Comparison of ENCODE assay signal across 10 cellular contexts in the genomic region with DNA sequence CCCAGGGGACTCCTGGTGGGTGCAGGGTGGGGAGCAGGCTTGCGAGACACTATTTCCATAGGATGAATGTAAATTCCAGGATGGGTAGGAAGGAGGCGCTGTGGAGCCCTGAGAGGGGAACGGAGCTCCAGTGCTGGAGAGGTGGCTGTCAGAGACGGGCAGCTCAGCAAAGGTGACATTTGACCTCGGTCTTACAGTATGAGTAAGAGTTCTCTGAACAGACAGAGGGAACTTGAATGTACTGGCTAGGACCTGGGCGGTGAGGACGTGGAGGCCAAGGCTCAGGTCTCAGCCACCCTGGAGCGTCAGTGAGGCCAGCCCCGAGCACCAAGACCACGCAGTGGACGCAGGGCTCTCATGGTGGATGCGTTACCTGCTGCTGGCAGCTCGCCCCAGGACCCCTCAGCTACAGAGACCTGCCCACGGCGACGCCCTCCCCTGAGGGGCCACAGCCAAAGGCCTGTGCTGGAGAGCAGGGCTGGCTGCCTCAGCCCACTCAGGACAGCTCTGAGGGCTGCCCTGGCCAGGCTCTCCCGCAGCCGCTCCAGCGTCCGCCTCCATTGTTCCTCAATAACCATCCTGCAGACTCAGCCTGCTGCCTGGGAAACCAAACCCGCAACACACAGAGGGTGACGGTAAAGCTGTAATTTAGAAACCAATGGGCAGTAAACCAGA.
DNase-seq lines count a peak whose midpoint lies in the region; ATAC-seq, FAIRE-seq and TF ChIP-seq lines count a peak whose summit lies in the region.
"Had no signal": no experiment of that assay in that cellular context is flagged by ENCODE, and none has a peak within 500 bp of the region (broad histone marks: within the 10 kb centered on the region; RNA-seq: fewer than 3 reads in every experiment).

No MANE protein-coding gene starts in this region.

- H3K36me3 Mint-ChIP-seq in WTC11 (no peaks in the 10 kb centered on the region), mesothelial cell of epicardium (no peaks in the 10 kb centered on the region)
- H3K36me3 Mint-ChIP-seq in activated T-cell treated with anti-CD3 and anti-CD28 coated beads, Interleukin-2, amount 50 U/mL, for 4 hours (ENCODE audit: insufficient read depth): no peaks in the 10 kb centered on the region
- H3K36me3 Mint-ChIP-seq: T-cell had no signal

- H3K9me3 ChIP-seq in HEK293 (ENCODE audit: control insufficient read depth, insufficient read depth, low read depth, low read length): no peaks in the 10 kb centered on the region

- ATAC-seq in WTC11 (peak; percentile 88), GM21576 (IDR thresholded peaks at IDR 0.05; ENCODE audit: unreplicated experiment) (no peak)
- ATAC-seq in activated T-cell treated with anti-CD3 and anti-CD28 coated beads, Interleukin-2, amount 50 U/mL, for 4 hours: no peak

- TF ChIP-seq CTCF in D721Med (IDR thresholded peaks at IDR 0.05; ENCODE audit: insufficient read depth, missing control alignments): peak; percentile 26
- TF ChIP-seq CTCF in HEK293 (tag by site-specific recombination; IDR thresholded peaks at IDR 0.05): 0 out of 2 replicates have a peak, but pooled peaks have one; percentile 24
- peak; percentile 82 for TF ChIP-seq CTCF in WTC11 (IDR thresholded peaks at IDR 0.05)
- peak; percentile 20 for TF ChIP-seq CTCF in mesothelial cell of epicardium (IDR thresholded peaks at IDR 0.05; ENCODE audit: unreplicated experiment)

- POLR2A ChIA-PET in HEK293 (lab: Yijun Ruan, JAX) (interaction anchor here (1.5 kb wide), 1 partner anchor 65 kb away, joined by 7 read pairs; a partner anchor contains a TSS), WTC11 (lab: Charles Lee) (interaction anchor here (0.5 to 1.6 kb wide), 2 partner anchors 66 to 208 kb away, joined by 7 to 11 read pairs; a partner anchor contains a TSS)

- H3K36me3 ChIP-seq in HEK293 (ENCODE audit: control insufficient read depth in 2 of 2, insufficient read depth in 1 of 2, low read length in 2 of 2): no peaks in the 10 kb centered on the region

- H3K9me3 Mint-ChIP-seq in WTC11 (no peaks in the 10 kb centered on the region), mesothelial cell of epicardium (no peaks in the 10 kb centered on the region)
- no peaks in the 10 kb centered on the region for H3K9me3 Mint-ChIP-seq in activated T-cell treated with anti-CD3 and anti-CD28 coated beads, Interleukin-2, amount 50 U/mL, for 4 hours
- H3K9me3 Mint-ChIP-seq: T-cell had no signal

- DNase-seq in D721Med (ENCODE audit: insufficient read length, low spot score): no peak
- peak; percentile 84 for DNase-seq in WTC11 (ENCODE audit: low spot score)
- DNase-seq in mesothelial cell of epicardium (ENCODE audit: low spot score in 2 of 2, unreplicated experiment in 2 of 2): no peak
- DNase-seq in DMS114 treated with DMSO at 0.1 percent for 48 hours (lab: John Stamatoyannopoulos, UW; ENCODE audit: unreplicated experiment): no peak
- DNase-seq in activated T-cell treated with anti-CD3 and anti-CD28 coated beads, Interleukin-2, amount 50 U/mL, for 4 hours: no peak
- DNase-seq: activated naive CD4-positive, alpha-beta T cell treated with anti-CD3 and anti-CD28 coated beads, Interleukin-2, amount 50 U/mL, for 16 hours had no signal

- H3K27ac ChIP-seq in HEK293 (ENCODE audit: extremely low read depth, low read depth, low read length): no peak overlapping the region
- H3K27ac ChIP-seq: parathyroid adenoma had no signal

- peaks cover 13% of the 10 kb centered on the region for H3K27me3 Mint-ChIP-seq in WTC11 (ENCODE audit: low read depth)
- H3K27me3 Mint-ChIP-seq in mesothelial cell of epicardium (ENCODE audit: low read depth): peaks cover 34% of the 10 kb centered on the region
- no peaks in the 10 kb centered on the region for H3K27me3 Mint-ChIP-seq in activated T-cell treated with anti-CD3 and anti-CD28 coated beads, Interleukin-2, amount 50 U/mL, for 4 hours (ENCODE audit: low read depth)
- H3K27me3 Mint-ChIP-seq: T-cell had no signal

- no peak overlapping the region for H3K4me3 Mint-ChIP-seq in WTC11
- no peak overlapping the region for H3K4me3 Mint-ChIP-seq in mesothelial cell of epicardium
- H3K4me3 Mint-ChIP-seq in activated T-cell treated with anti-CD3 and anti-CD28 coated beads, Interleukin-2, amount 50 U/mL, for 4 hours: no peak overlapping the region

- FAIRE-seq in D721Med (lab: Jason Lieb, UNC): no peak

- CTCF ChIA-PET in HEK293 (lab: Yijun Ruan, JAX) (interaction anchor here (0.6 to 1.6 kb wide), 14 partner anchors 9 to 209 kb away, joined by 3 to 7 read pairs (median 4); a partner anchor contains a TSS), WTC11 (lab: Charles Lee) (interaction anchor here (0.6 to 2.2 kb wide), 68 partner anchors 8 to 463 kb away, joined by 3 to 41 read pairs (median 5); a partner anchor contains a TSS)

- no peak overlapping the region for H3K27ac Mint-ChIP-seq in WTC11
- H3K27ac Mint-ChIP-seq in mesothelial cell of epicardium: no peak overlapping the region

- H3K4me3 ChIP-seq in HEK293 (ENCODE audit: low read depth, low read length): no peak overlapping the region

- H3K4me1 ChIP-seq in HEK293 (ENCODE audit: control insufficient read depth, insufficient read depth, low read length): 0 out of 2 replicates have a peak, but pooled peaks cover 5% of the 10 kb centered on the region
- H3K4me1 ChIP-seq: parathyroid adenoma had no signal

- H3K4me1 Mint-ChIP-seq in WTC11 (peaks cover 18% of the 10 kb centered on the region), mesothelial cell of epicardium (peaks cover 7% of the 10 kb centered on the region)
- peaks cover 18% of the 10 kb centered on the region for H3K4me1 Mint-ChIP-seq in activated T-cell treated with anti-CD3 and anti-CD28 coated beads, Interleukin-2, amount 50 U/mL, for 4 hours (ENCODE audit: low read depth)

TF ChIP-seq in HEK293, 187 proteins besides CTCF, POLR2A, EP300 and RAD21 (continues in another document):
- TF ChIP-seq ZNF341 (tag by site-specific recombination; IDR thresholded peaks at IDR 0.05; ENCODE audit: low read depth): no peak
- TF ChIP-seq ZNF530 (tag by site-specific recombination; IDR thresholded peaks at IDR 0.05; ENCODE audit: low read depth): no peak
- no peak for TF ChIP-seq ZNF354C (tag by site-specific recombination; IDR thresholded peaks at IDR 0.05; ENCODE audit: borderline replicate concordance, low read depth)
- TF ChIP-seq, protein P1, sequence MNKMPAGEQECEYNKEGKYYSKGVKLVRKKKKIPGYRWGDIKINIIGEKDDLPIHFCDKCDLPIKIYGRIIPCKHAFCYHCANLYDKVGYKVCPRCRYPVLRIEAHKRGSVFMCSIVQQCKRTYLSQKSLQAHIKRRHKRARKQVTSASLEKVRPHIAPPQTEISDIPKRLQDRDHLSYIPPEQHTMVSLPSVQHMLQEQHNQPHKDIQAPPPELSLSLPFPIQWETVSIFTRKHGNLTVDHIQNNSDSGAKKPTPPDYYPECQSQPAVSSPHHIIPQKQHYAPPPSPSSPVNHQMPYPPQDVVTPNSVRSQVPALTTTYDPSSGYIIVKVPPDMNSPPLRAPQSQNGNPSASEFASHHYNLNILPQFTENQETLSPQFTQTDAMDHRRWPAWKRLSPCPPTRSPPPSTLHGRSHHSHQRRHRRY (tag by site-specific recombination; IDR thresholded peaks at IDR 0.05): no peak
- TF ChIP-seq, protein P2, sequence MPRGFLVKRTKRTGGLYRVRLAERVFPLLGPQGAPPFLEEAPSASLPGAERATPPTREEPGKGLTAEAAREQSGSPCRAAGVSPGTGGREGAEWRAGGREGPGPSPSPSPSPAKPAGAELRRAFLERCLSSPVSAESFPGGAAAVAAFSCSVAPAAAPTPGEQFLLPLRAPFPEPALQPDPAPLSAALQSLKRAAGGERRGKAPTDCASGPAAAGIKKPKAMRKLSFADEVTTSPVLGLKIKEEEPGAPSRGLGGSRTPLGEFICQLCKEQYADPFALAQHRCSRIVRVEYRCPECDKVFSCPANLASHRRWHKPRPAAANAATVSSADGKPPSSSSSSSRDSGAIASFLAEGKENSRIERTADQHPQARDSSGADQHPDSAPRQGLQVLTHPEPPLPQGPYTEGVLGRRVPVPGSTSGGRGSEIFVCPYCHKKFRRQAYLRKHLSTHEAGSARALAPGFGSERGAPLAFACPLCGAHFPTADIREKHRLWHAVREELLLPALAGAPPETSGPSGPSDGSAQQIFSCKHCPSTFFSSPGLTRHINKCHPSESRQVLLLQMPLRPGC (tag by site-specific recombination; IDR thresholded peaks at IDR 0.05): no peak
- no peak for TF ChIP-seq ZNF768 (tag by site-specific recombination; IDR thresholded peaks at IDR 0.05)
- no peak for TF ChIP-seq GLIS2 (tag by site-specific recombination; IDR thresholded peaks at IDR 0.05)

TF ChIP-seq in WTC11, 78 proteins besides CTCF, POLR2A, EP300 and RAD21 (continues in another document):
- no peak for TF ChIP-seq ZNF121 (CRISPR knock-in tag; IDR thresholded peaks at IDR 0.05)
- TF ChIP-seq GABPB1 (CRISPR knock-in tag; IDR thresholded peaks at IDR 0.05): no peak
- TF ChIP-seq, protein P3, sequence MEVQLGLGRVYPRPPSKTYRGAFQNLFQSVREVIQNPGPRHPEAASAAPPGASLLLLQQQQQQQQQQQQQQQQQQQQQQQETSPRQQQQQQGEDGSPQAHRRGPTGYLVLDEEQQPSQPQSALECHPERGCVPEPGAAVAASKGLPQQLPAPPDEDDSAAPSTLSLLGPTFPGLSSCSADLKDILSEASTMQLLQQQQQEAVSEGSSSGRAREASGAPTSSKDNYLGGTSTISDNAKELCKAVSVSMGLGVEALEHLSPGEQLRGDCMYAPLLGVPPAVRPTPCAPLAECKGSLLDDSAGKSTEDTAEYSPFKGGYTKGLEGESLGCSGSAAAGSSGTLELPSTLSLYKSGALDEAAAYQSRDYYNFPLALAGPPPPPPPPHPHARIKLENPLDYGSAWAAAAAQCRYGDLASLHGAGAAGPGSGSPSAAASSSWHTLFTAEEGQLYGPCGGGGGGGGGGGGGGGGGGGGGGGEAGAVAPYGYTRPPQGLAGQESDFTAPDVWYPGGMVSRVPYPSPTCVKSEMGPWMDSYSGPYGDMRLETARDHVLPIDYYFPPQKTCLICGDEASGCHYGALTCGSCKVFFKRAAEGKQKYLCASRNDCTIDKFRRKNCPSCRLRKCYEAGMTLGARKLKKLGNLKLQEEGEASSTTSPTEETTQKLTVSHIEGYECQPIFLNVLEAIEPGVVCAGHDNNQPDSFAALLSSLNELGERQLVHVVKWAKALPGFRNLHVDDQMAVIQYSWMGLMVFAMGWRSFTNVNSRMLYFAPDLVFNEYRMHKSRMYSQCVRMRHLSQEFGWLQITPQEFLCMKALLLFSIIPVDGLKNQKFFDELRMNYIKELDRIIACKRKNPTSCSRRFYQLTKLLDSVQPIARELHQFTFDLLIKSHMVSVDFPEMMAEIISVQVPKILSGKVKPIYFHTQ (CRISPR knock-in tag; IDR thresholded peaks at IDR 0.05): no peak
- TF ChIP-seq ZNF416 (CRISPR knock-in tag; IDR thresholded peaks at IDR 0.05): no peak

Comparison
In these comparisons a context has a peak if more than half of its experiments do, and no peak if none do; other contexts are left out.
1. CTCF ChIP-seq: peak in every context shown above with its lines; median percentile 82 in WTC11; 26 in D721Med; 24 in HEK293; 20 in mesothelial cell of epicardium.